Comparison of ENCODE assay signal across 20 cellular contexts in genomic region chr3:107264888-107265287, GRCh38.
DNase-seq lines count a peak whose midpoint lies in the region; ATAC-seq and TF ChIP-seq lines count a peak whose summit lies in the region.
"Had no signal": no experiment of that assay in that cellular context is flagged by ENCODE, and none has a peak within 500 bp of the region (broad histone marks: within the 10 kb centered on the region; RNA-seq: fewer than 3 reads in every experiment).

No MANE protein-coding gene starts in this region.

- H3K27ac ChIP-seq in HUES6 (ENCODE audit: low read depth, low read length) (0 out of 2 replicates have a peak overlapping the region, but pooled peaks have one; percentile 22), trophoblast cell (ENCODE audit: low read depth, low read length) (peak overlapping the region; percentile 91)
- H3K27ac ChIP-seq: GM23248 had no signal

- no peak overlapping the region for H2BK120ac ChIP-seq in trophoblast cell (ENCODE audit: insufficient read depth, low read length, poor library complexity)

- peak overlapping the region; percentile 52 for H3K27ac Mint-ChIP-seq in WTC11
- H3K27ac Mint-ChIP-seq: activated T-helper 17 cell treated with anti-CD3 and anti-CD28 coated beads, Interleukin-2, amount 50 U/mL, for 72 hours; B cell; stimulated activated memory B cell treated with anti-CD40 and anti-IgM and Interleukin-4, amounts not matched to agents 10 μg/mL and 1 μg/mL and 100 μg/mL, for 72 hours; T-helper 1 cell treated with Interleukin-12 subunit alpha and Interleukin-12 subunit beta and Interleukin-4 antibody, amounts not matched to agents 30 μg/mL and 1 μg/mL, for 36 hours had no signal

- H4K8ac ChIP-seq in trophoblast cell (ENCODE audit: low read depth, low read length) = no peak overlapping the region

- H3K27me3 ChIP-seq in HUES6 (ENCODE audit: control insufficient read depth, insufficient read depth, low read length) (no peaks in the 10 kb centered on the region), trophoblast cell (ENCODE audit: insufficient read depth, low read length) (no peaks in the 10 kb centered on the region)
- H3K27me3 ChIP-seq: heart left ventricle had no signal

- no peaks in the 10 kb centered on the region for H3K36me3 Mint-ChIP-seq in WTC11
- H3K36me3 Mint-ChIP-seq: stimulated activated memory B cell treated with anti-CD40 and anti-IgM and Interleukin-4, amounts not matched to agents 10 μg/mL and 1 μg/mL and 100 μg/mL, for 72 hours had no signal

- H3K9ac ChIP-seq in HUES6 (ENCODE audit: low read length) = no peak overlapping the region
- H3K9ac ChIP-seq in trophoblast cell (ENCODE audit: low read length) = no peak overlapping the region
- H3K9ac ChIP-seq: GM23248 had no signal

- H3K4me3 ChIP-seq in HUES6 (ENCODE audit: low read depth, low read length) (no peak overlapping the region), trophoblast cell (ENCODE audit: low read depth, low read length) (no peak overlapping the region)
- H3K4me3 ChIP-seq: GM23248 had no signal

- H4K12ac ChIP-seq in trophoblast cell (ENCODE audit: low read depth, low read length) = no peak overlapping the region

- no peaks in the 10 kb centered on the region for H3K36me3 ChIP-seq in HUES6 (ENCODE audit: control insufficient read depth, insufficient read depth, low read length)
- H3K36me3 ChIP-seq in trophoblast cell (ENCODE audit: control insufficient read depth in 1 of 2, insufficient read depth in 2 of 2, low read length in 2 of 2) = peaks cover 0 to 1% of the 10 kb centered on the region in 2 experiments
- H3K36me3 ChIP-seq: heart left ventricle had no signal

- H3K18ac ChIP-seq in trophoblast cell (ENCODE audit: low read length) = no peak overlapping the region

- H3K27me3 Mint-ChIP-seq in WTC11 (ENCODE audit: low read depth) = no peaks in the 10 kb centered on the region; the same call in 1 of the 2 replicates
- H3K27me3 Mint-ChIP-seq: activated T-helper 17 cell treated with anti-CD3 and anti-CD28 coated beads, Interleukin-2, amount 50 U/mL, for 72 hours; B cell; brain; stimulated activated memory B cell treated with anti-CD40 and anti-IgM and Interleukin-4, amounts not matched to agents 10 μg/mL and 1 μg/mL and 100 μg/mL, for 72 hours had no signal

- WGBS in trophoblast cell (ENCODE audit: extremely low coverage, insufficient coverage, insufficient read length) = no CpG with 5 or more reads among the region's 6 CpGs

- POLR2A ChIA-PET in WTC11 (lab: Charles Lee) = no interaction called here

- no peak overlapping the region for H3K4ac ChIP-seq in trophoblast cell (ENCODE audit: low read depth, low read length)

- H3K79me2 ChIP-seq in trophoblast cell (ENCODE audit: control insufficient read depth, insufficient read depth, low read length, poor library complexity) = peaks cover 4% of the 10 kb centered on the region

- H2AK5ac ChIP-seq in trophoblast cell (ENCODE audit: low read length) = no peak overlapping the region

- in situ Hi-C loops in GM13977 (cut with MboI; ENCODE audit: low pct_unique_long_range_greater_than_20kb, low sequenced_read_pairs, unreplicated experiment) = no loop called here

- no peak overlapping the region for H2AFZ ChIP-seq in trophoblast cell (ENCODE audit: insufficient read depth, low read length, poor library complexity)
- H2AFZ ChIP-seq: GM23248 had no signal

- ATAC-seq in WTC11 (peak; percentile 82), GM18907 (IDR thresholded peaks at IDR 0.05; ENCODE audit: unreplicated experiment) (no peak), HG03159 (IDR thresholded peaks at IDR 0.05; ENCODE audit: unreplicated experiment) (no peak)
- ATAC-seq: activated T-helper 17 cell treated with anti-CD3 and anti-CD28 coated beads, Interleukin-2, amount 50 U/mL, for 72 hours; stimulated activated memory B cell treated with anti-CD40 and anti-IgM and Interleukin-4, amounts not matched to agents 10 μg/mL and 1 μg/mL and 100 μg/mL, for 72 hours had no signal

- no peak for TF ChIP-seq CTCF in WTC11 (IDR thresholded peaks at IDR 0.05)
- no peak for TF ChIP-seq CTCF in GM13977 (IDR thresholded peaks at IDR 0.05; ENCODE audit: extremely low read depth, insufficient read depth, missing control alignments)

- H3K9me3 ChIP-seq in HUES6 (ENCODE audit: control insufficient read depth, insufficient read depth, low read depth, low read length) = no peaks in the 10 kb centered on the region
- no peaks in the 10 kb centered on the region for H3K9me3 ChIP-seq in trophoblast cell (ENCODE audit: insufficient read depth, low read depth, low read length)
- H3K9me3 ChIP-seq: heart left ventricle had no signal

- H3K4me2 ChIP-seq in trophoblast cell (ENCODE audit: low read length) = peak overlapping the region; percentile 30

- H3K4me1 ChIP-seq in HUES6 (ENCODE audit: control insufficient read depth, insufficient read depth, low read length) (peaks cover 32% of the 10 kb centered on the region; the same call in 1 of the 2 replicates), trophoblast cell (ENCODE audit: control insufficient read depth in 1 of 2, insufficient read depth in 2 of 2, low read length in 2 of 2) (peaks cover 6% of the 10 kb centered on the region in 2 experiments)

- no peak overlapping the region for H3K23ac ChIP-seq in trophoblast cell (ENCODE audit: low read length)

- peaks cover 28% of the 10 kb centered on the region for H3K4me1 Mint-ChIP-seq in WTC11
- H3K4me1 Mint-ChIP-seq: activated T-helper 17 cell treated with anti-CD3 and anti-CD28 coated beads, Interleukin-2, amount 50 U/mL, for 72 hours had no signal

- H3K9me3 Mint-ChIP-seq in WTC11 = no peaks in the 10 kb centered on the region
- H3K9me3 Mint-ChIP-seq: activated T-helper 17 cell treated with anti-CD3 and anti-CD28 coated beads, Interleukin-2, amount 50 U/mL, for 72 hours; brain; stimulated activated memory B cell treated with anti-CD40 and anti-IgM and Interleukin-4, amounts not matched to agents 10 μg/mL and 1 μg/mL and 100 μg/mL, for 72 hours; T-helper 1 cell treated with Interleukin-12 subunit alpha and Interleukin-12 subunit beta and Interleukin-4 antibody, amounts not matched to agents 30 μg/mL and 1 μg/mL, for 36 hours had no signal

- no peak overlapping the region for H2BK12ac ChIP-seq in trophoblast cell (ENCODE audit: low read length)

- no peak overlapping the region for H2BK5ac ChIP-seq in trophoblast cell (ENCODE audit: low read depth, low read length, poor library complexity)

- no peak overlapping the region for H3K14ac ChIP-seq in trophoblast cell (ENCODE audit: low read length)

- H3K4me3 Mint-ChIP-seq in WTC11 = no peak overlapping the region
- H3K4me3 Mint-ChIP-seq: B cell; brain; stimulated activated memory B cell treated with anti-CD40 and anti-IgM and Interleukin-4, amounts not matched to agents 10 μg/mL and 1 μg/mL and 100 μg/mL, for 72 hours; T-helper 1 cell treated with Interleukin-12 subunit alpha and Interleukin-12 subunit beta and Interleukin-4 antibody, amounts not matched to agents 30 μg/mL and 1 μg/mL, for 36 hours had no signal

- H4K91ac ChIP-seq in trophoblast cell (ENCODE audit: low read depth, low read length) = no peak overlapping the region

- CTCF ChIA-PET in WTC11 (lab: Charles Lee) = interaction anchor here (1.4 kb wide), 1 partner anchor 164 kb away, joined by 4 read pairs; no protein-coding TSS in a partner anchor

- DNase-seq in WTC11 (ENCODE audit: low spot score) (no peak), inferior parietal cortex (ENCODE audit: extremely low spot score) (peak; percentile 46), trophoblast cell (peak; percentile 26 to 59), NCI-H187 treated with DMSO at 0.1 percent for 48 hours (lab: John Stamatoyannopoulos, UW) (no peak), GM13977 (ENCODE audit: low spot score) (no peak)
- DNase-seq: activated CD4-positive, alpha-beta T cell treated with anti-CD3 and anti-CD28 coated beads, Interleukin-2, amount 50 U/mL, for 1 hour; DMS79 treated with DMSO at 0.1 percent for 48 hours; GM23248; heart left ventricle; MM.1S; NCI-H2227 treated with DMSO at 0.1 percent for 48 hours; stimulated activated CD4-positive, alpha-beta T cell treated with anti-CD3 and anti-CD28 coated beads, Interleukin-2, amount 100 ng/mL, for 48 hours had no signal

- H3K79me1 ChIP-seq in trophoblast cell (ENCODE audit: low read length) = peaks cover 9% of the 10 kb centered on the region

TF ChIP-seq in WTC11, 78 proteins besides CTCF, POLR2A, EP300 and RAD21 (continues in another document):
- TF ChIP-seq MYBL2 (CRISPR knock-in tag; IDR thresholded peaks at IDR 0.05) = no peak
- TF ChIP-seq, protein P1, sequence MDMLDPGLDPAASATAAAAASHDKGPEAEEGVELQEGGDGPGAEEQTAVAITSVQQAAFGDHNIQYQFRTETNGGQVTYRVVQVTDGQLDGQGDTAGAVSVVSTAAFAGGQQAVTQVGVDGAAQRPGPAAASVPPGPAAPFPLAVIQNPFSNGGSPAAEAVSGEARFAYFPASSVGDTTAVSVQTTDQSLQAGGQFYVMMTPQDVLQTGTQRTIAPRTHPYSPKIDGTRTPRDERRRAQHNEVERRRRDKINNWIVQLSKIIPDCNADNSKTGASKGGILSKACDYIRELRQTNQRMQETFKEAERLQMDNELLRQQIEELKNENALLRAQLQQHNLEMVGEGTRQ (CRISPR knock-in tag; IDR thresholded peaks at IDR 0.05) = no peak
- no peak for TF ChIP-seq MAX (CRISPR knock-in tag; IDR thresholded peaks at IDR 0.05)
- no peak for TF ChIP-seq KAT7 (CRISPR knock-in tag; IDR thresholded peaks at IDR 0.05; ENCODE audit: borderline replicate concordance)
- TF ChIP-seq ATF1 (CRISPR knock-in tag; IDR thresholded peaks at IDR 0.05) = no peak

Comparison
In these comparisons a context has a peak if more than half of its experiments do, and no peak if none do; other contexts are left out.
1. DNase-seq: peak in inferior parietal cortex (single experiment) and trophoblast cell (2 of 2); none in WTC11 (single experiment), NCI-H187 treated with DMSO at 0.1 percent for 48 hours (single experiment) and GM13977 (single experiment).